In genomic region chr7:102572320-102573245, GRCh38 we compare ENCODE assay signal across 8 cellular contexts. TPM values are rescaled to one million over a fixed set of nuclear protein-coding genes. Genes with fewer than 3 reads are reported as not detected.
DNase-seq lines count a peak whose midpoint lies in the region; ATAC-seq, FAIRE-seq and TF ChIP-seq lines count a peak whose summit lies in the region.
"Not testable (repeated sequence)": the region's sequence is repeated elsewhere in the genome, so short reads cannot be mapped to it uniquely, and the experiment has no call there.

Gene POLR2J3 (minus strand): TSS chr7:102572583. CDS start chr7:102572521, 62 bp downstream.

- H2AFZ ChIP-seq in astrocyte (ENCODE audit: low read depth, low read length) = peak within 1 kb of the TSS; percentile 66

- not testable (repeated sequence) for H3K27me3 ChIP-seq in astrocyte (ENCODE audit: insufficient read depth, low read length); heart left ventricle

- not testable (repeated sequence) for H3K9me3 Mint-ChIP-seq in astrocyte (ENCODE audit: unreplicated experiment)

- H4K20me1 ChIP-seq in astrocyte (ENCODE audit: insufficient read depth, low read length) = not testable (repeated sequence)

- intact Hi-C loops in heart left ventricle (cut with DNase I) = not testable (repeated sequence)

- H3K9ac ChIP-seq in astrocyte (ENCODE audit: low read length) = peak within 1 kb of the TSS; percentile 87

- not testable (repeated sequence) for TF ChIP-seq POLR2A in heart left ventricle (IDR thresholded peaks at IDR 0.05)

- H3K4me2 ChIP-seq in astrocyte (ENCODE audit: low read length) = peak within 1 kb of the TSS; percentile 70

- DNase-seq in EH (ENCODE audit: low read depth) = peak; percentile 97
- peak; percentile 63 for DNase-seq in astrocyte (ENCODE audit: low read depth)
- peak; percentile 92 to 100 (median 96) for DNase-seq in heart left ventricle
- peak; percentile 58 for DNase-seq in omental fat pad (ENCODE audit: low spot score)
- DNase-seq in stimulated activated CD8-positive, alpha-beta memory T cell treated with anti-CD3 and anti-CD28 coated beads, Interleukin-7, amount 100 ng/mL, for 4 hours (ENCODE audit: low read depth in 2 of 2) = peak; percentile 88 to 100

- H3K79me2 ChIP-seq in astrocyte (ENCODE audit: insufficient read depth, low read length) = not testable (repeated sequence)

- H3K27me3 Mint-ChIP-seq in astrocyte (ENCODE audit: low read depth, unreplicated experiment) = not testable (repeated sequence)

- H3K36me3 ChIP-seq in astrocyte (ENCODE audit: insufficient read depth, low read length); heart left ventricle: not testable (repeated sequence)

- H3K4me3 Mint-ChIP-seq in astrocyte (ENCODE audit: unreplicated experiment) = peak within 1 kb of the TSS; percentile 90

- not testable (repeated sequence) for H3K36me3 Mint-ChIP-seq in astrocyte (ENCODE audit: low read depth, unreplicated experiment)

- not testable (repeated sequence) for FAIRE-seq in astrocyte (lab: Jason Lieb, UNC)

- ATAC-seq in GM21526 (IDR thresholded peaks at IDR 0.05; ENCODE audit: low FRiP score, unreplicated experiment) (peak; percentile 93), HG03521 (IDR thresholded peaks at IDR 0.05; ENCODE audit: unreplicated experiment) (peak; percentile 94), heart left ventricle (peak; percentile 96 to 98 (median 96)), omental fat pad (ENCODE audit: low FRiP score) (peak; percentile 99)

- WGBS in heart left ventricle, 4 donors = 0 to 1% (median 0%) methylated on average over 12 to 50 of the region's 61 CpGs

- not testable (repeated sequence) for H3K9me3 ChIP-seq in astrocyte (ENCODE audit: insufficient read depth, low read depth, low read length); heart left ventricle

- peak; percentile 72 for TF ChIP-seq CTCF in VCaP (conservative IDR thresholded peaks at IDR 0.05)
- TF ChIP-seq CTCF in astrocyte (IDR thresholded peaks at IDR 0.05; ENCODE audit: insufficient read depth, low read depth, low read length); omental fat pad (IDR thresholded peaks at IDR 0.05): not testable (repeated sequence)
- peak; percentile 34 to 86 (median 66) for TF ChIP-seq CTCF in heart left ventricle (IDR thresholded peaks at IDR 0.05)

- H3K27ac Mint-ChIP-seq in astrocyte (ENCODE audit: unreplicated experiment) = peak within 1 kb of the TSS; percentile 88

- not testable (repeated sequence) for H3K4me1 Mint-ChIP-seq in astrocyte (ENCODE audit: low read depth, unreplicated experiment)

- not testable (repeated sequence) for H3K4me1 ChIP-seq in astrocyte (ENCODE audit: insufficient read depth, low read length); heart left ventricle

- H3K4me3 ChIP-seq in astrocyte (ENCODE audit: insufficient read depth, low read depth, low read length) = peak within 1 kb of the TSS; percentile 68
- peak within 1 kb of the TSS; percentile 60 to 95 (median 74) for H3K4me3 ChIP-seq in heart left ventricle

- H3K27ac ChIP-seq in VCaP (peak within 1 kb of the TSS; percentile 49; the same call in 1 of the 2 replicates), astrocyte (ENCODE audit: low read depth, low read length) (peak within 1 kb of the TSS; percentile 53), heart left ventricle (peak within 1 kb of the TSS in 11 of 12 donors; percentile 60 to 86 (median 75))

RNA-seq across cellular contexts. Expression of gene POLR2J3, which starts in this region (rescaled TPM):
- total RNA-seq in astrocyte (10.0 and 12.2 TPM in 2 replicates), heart left ventricle (10 to 100 TPM in 6 of 9 donors, 1 to 10 TPM in 3; 4.8 to 32.9 (median 12.0) TPM), omental fat pad (10 to 100 TPM; 20.5 to 30.7 (median 25.6) TPM)
- 10 to 100 TPM; 31.7 to 67.7 TPM for polyA plus RNA-seq in heart left ventricle

Comparison
In these comparisons a context has a peak if more than half of its experiments do, and no peak if none do; other contexts are left out.
1. Peak in every context shown above with its lines: DNase-seq, ATAC-seq, H3K4me3 ChIP-seq and H3K27ac ChIP-seq.